ENCODE assay signal across 13 cellular contexts in the genomic region with DNA sequence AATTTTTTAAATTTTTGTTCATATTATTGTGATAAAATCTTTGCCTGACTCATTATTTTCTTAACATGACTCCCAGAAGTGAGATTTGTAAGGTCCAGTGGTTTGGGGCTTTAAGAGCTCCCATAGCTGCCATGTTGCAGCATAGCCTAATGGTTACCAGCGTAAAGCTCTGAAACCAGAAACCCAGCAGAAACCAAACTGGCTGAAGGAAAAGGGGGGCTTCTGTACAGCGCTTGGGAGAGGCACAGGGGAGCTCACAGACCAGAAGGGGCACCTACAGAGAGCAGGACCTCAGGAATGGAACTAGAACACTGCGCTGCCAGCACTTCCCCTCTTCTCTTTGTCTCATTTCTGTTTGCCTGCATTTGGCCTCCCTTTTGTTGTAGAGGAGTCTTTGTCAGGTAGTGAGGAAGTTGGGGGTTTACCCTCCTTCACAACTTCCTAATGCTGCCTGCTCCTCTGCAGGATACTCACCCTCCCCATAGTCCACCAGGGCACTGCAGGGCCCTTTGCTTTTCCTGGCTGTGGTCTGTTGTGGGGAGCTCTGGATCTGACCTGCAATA. TPM values are rescaled to one million over a fixed set of nuclear protein-coding genes. Genes with fewer than 3 reads are reported as not detected.
DNase-seq lines count a peak whose midpoint lies in the region; ATAC-seq and TF ChIP-seq lines count a peak whose summit lies in the region.
"Had no signal": no experiment of that assay in that cellular context is flagged by ENCODE, and none has a peak within 500 bp of the region (broad histone marks: within the 10 kb centered on the region; RNA-seq: fewer than 3 reads in every experiment).

No MANE protein-coding gene starts in this region.

- H2AFZ ChIP-seq in Loucy (ENCODE audit: low read length): peak overlapping the region; percentile 66
- H2AFZ ChIP-seq in neuronal stem cell (ENCODE audit: low read length): peak overlapping the region; percentile 73

- H3K18ac ChIP-seq in neuronal stem cell (ENCODE audit: low read length): no peak overlapping the region

- H3K9me3 ChIP-seq in Loucy (ENCODE audit: insufficient read depth, low read depth, low read length): no peaks in the 10 kb centered on the region
- no peaks in the 10 kb centered on the region for H3K9me3 ChIP-seq in adipocyte (ENCODE audit: control insufficient read depth, low read length)
- no peaks in the 10 kb centered on the region for H3K9me3 ChIP-seq in neuronal stem cell (replicated peaks in 1 of 2; ENCODE audit: control insufficient read depth in 2 of 2, insufficient read depth in 1 of 2, low read depth in 1 of 2, low read length in 2 of 2)
- no peaks in the 10 kb centered on the region for H3K9me3 ChIP-seq in upper lobe of left lung
- H3K9me3 ChIP-seq: A549 had no signal

- peaks cover 25% of the 10 kb centered on the region for H3K79me2 ChIP-seq in Loucy (ENCODE audit: insufficient read depth, low read length)

- DNase-seq in T-helper 2 cell treated with Interferon-gamma antibody and Interleukin-4, amounts not matched to agents 5 μg/mL and 100 μg/mL, for 36 hours (ENCODE audit: low spot score): no peak
- DNase-seq in T-helper 2 cell (no peak), adipocyte (ENCODE audit: low read depth) (peak; percentile 15), neuronal stem cell (ENCODE audit: low spot score) (no peak), upper lobe of left lung (no peak), osteocyte (ENCODE audit: extremely low spot score, unreplicated experiment) (no peak), T1000 (lab: John Stamatoyannopoulos, UW) (no peak)
- DNase-seq: amygdala, T-helper 17 cell had no signal

- H3K27me3 ChIP-seq in Loucy (ENCODE audit: insufficient read depth, low read length, poor library complexity, severe bottlenecking) (no peaks in the 10 kb centered on the region), adipocyte (replicated peaks; ENCODE audit: control insufficient read depth, insufficient read depth, low read length) (no peaks in the 10 kb centered on the region), neuronal stem cell (ENCODE audit: control insufficient read depth in 3 of 3, insufficient read depth in 3 of 3, low read depth in 1 of 3, low read length in 3 of 3) (no peaks in the 10 kb centered on the region), upper lobe of left lung (no peaks in the 10 kb centered on the region)

- H3K9me3 Mint-ChIP-seq in T-helper 2 cell treated with Interferon-gamma antibody and Interleukin-4, amounts not matched to agents 5 μg/mL and 100 μg/mL, for 36 hours: no peaks in the 10 kb centered on the region
- H3K9me3 Mint-ChIP-seq in osteocyte (ENCODE audit: unreplicated experiment): no peaks in the 10 kb centered on the region
- H3K9me3 Mint-ChIP-seq: dendritic cell treated with granulocyte-macrophage colony-stimulating factor and Interleukin-4, amounts not matched to agents 40 ng/mL and 50 ng/mL, for 4 days had no signal

- H4K8ac ChIP-seq in neuronal stem cell (ENCODE audit: low read depth, low read length): no peak overlapping the region

- H3K4me3 Mint-ChIP-seq in T-helper 2 cell treated with Interferon-gamma antibody and Interleukin-4, amounts not matched to agents 5 μg/mL and 100 μg/mL, for 36 hours: peak overlapping the region; percentile 42
- H3K4me3 Mint-ChIP-seq in osteocyte (ENCODE audit: unreplicated experiment): no peak overlapping the region
- H3K4me3 Mint-ChIP-seq: dendritic cell treated with granulocyte-macrophage colony-stimulating factor and Interleukin-4, amounts not matched to agents 40 ng/mL and 50 ng/mL, for 4 days; T-helper 17 cell had no signal

- H2BK12ac ChIP-seq in neuronal stem cell (ENCODE audit: low read length): no peak overlapping the region

- no CpG with 5 or more reads among the region's 3 CpGs for WGBS in neuronal stem cell (ENCODE audit: extremely low coverage in 2 of 2, insufficient read length in 2 of 2, insufficient replicate concordance in 1 of 2), 2 donors
- WGBS in upper lobe of left lung, 2 donors: 78 to 79% methylated on average over 3 of the region's 3 CpGs

- H3K36me3 ChIP-seq in Loucy (ENCODE audit: insufficient read depth, low read length) (no peaks in the 10 kb centered on the region; the same call in 1 of the 2 replicates), adipocyte (ENCODE audit: control insufficient read depth, insufficient read depth, low read length, severe bottlenecking) (peaks cover 5% of the 10 kb centered on the region), neuronal stem cell (replicated peaks in 1 of 2; ENCODE audit: control insufficient read depth in 2 of 2, insufficient read depth in 2 of 2, low read length in 2 of 2) (peaks cover 8 to 13% of the 10 kb centered on the region in 2 donors), upper lobe of left lung (peaks cover 0 to 4% (median 1%) of the 10 kb centered on the region in 4 donors)

- peak overlapping the region; percentile 25 for H3K4me2 ChIP-seq in Loucy (ENCODE audit: low read depth, low read length, poor library complexity, severe bottlenecking)
- H3K4me2 ChIP-seq in neuronal stem cell (ENCODE audit: insufficient read depth, low read length, poor library complexity, severe bottlenecking): no peak overlapping the region
- H3K4me2 ChIP-seq: A549 had no signal

- H2AK5ac ChIP-seq in neuronal stem cell (ENCODE audit: low read depth, low read length): no peak overlapping the region

- TF ChIP-seq POLR2A in upper lobe of left lung (IDR thresholded peaks at IDR 0.05): no peak

- no peaks in the 10 kb centered on the region for H3K9me2 ChIP-seq in Loucy (replicated peaks; ENCODE audit: low read depth, low read length)

- H3K4me1 ChIP-seq in Loucy (ENCODE audit: insufficient read depth, low read length, poor library complexity, severe bottlenecking) (peaks cover 44% of the 10 kb centered on the region), adipocyte (ENCODE audit: control insufficient read depth, insufficient read depth, low read length) (peaks cover 14% of the 10 kb centered on the region), neuronal stem cell (ENCODE audit: control insufficient read depth in 2 of 2, insufficient read depth in 1 of 2, low read depth in 1 of 2, low read length in 2 of 2) (peaks cover 3 to 4% of the 10 kb centered on the region in 2 donors), upper lobe of left lung (peaks cover 14 to 21% (median 18%) of the 10 kb centered on the region in 4 donors)

- H4K20me1 ChIP-seq in Loucy (ENCODE audit: insufficient read depth, low read length, poor library complexity, severe bottlenecking): peaks cover 20% of the 10 kb centered on the region

- no peak overlapping the region for H4K91ac ChIP-seq in neuronal stem cell (ENCODE audit: low read depth, low read length, poor library complexity)

- TF ChIP-seq CTCF in Loucy (conservative IDR thresholded peaks at IDR 0.05; ENCODE audit: low read length) (no peak), upper lobe of left lung (IDR thresholded peaks at IDR 0.05) (no peak), osteocyte (IDR thresholded peaks at IDR 0.05) (no peak)

- H3K9ac ChIP-seq in Loucy (ENCODE audit: low read depth, low read length, poor library complexity, severe bottlenecking) (peak overlapping the region; percentile 29), adipocyte (ENCODE audit: low read length) (no peak overlapping the region), neuronal stem cell (ENCODE audit: low read depth, low read length, poor library complexity) (no peak overlapping the region)

- H2BK5ac ChIP-seq in neuronal stem cell (ENCODE audit: low read length): no peak overlapping the region

- no peak overlapping the region for H3K23ac ChIP-seq in neuronal stem cell (ENCODE audit: low read depth, low read length, poor library complexity)

- no peak for ATAC-seq in upper lobe of left lung (ENCODE audit: low FRiP score in 2 of 2)
- ATAC-seq: A549, HCT116, T-helper 17 cell had no signal

- no peak overlapping the region for H3K27ac Mint-ChIP-seq in T-helper 2 cell treated with Interferon-gamma antibody and Interleukin-4, amounts not matched to agents 5 μg/mL and 100 μg/mL, for 36 hours
- H3K27ac Mint-ChIP-seq in osteocyte (ENCODE audit: unreplicated experiment): no peak overlapping the region
- H3K27ac Mint-ChIP-seq: dendritic cell treated with granulocyte-macrophage colony-stimulating factor and Interleukin-4, amounts not matched to agents 40 ng/mL and 50 ng/mL, for 4 days; T-helper 17 cell had no signal

- H3K4me3 ChIP-seq in Loucy (ENCODE audit: low read length, poor library complexity, severe bottlenecking): no peak overlapping the region
- H3K4me3 ChIP-seq in adipocyte (ENCODE audit: low read length): no peak overlapping the region
- no peak overlapping the region for H3K4me3 ChIP-seq in neuronal stem cell (ENCODE audit: low read length in 2 of 2)
- H3K4me3 ChIP-seq in upper lobe of left lung: no peak overlapping the region
- H3K4me3 ChIP-seq: A549 had no signal

- H3K27me3 Mint-ChIP-seq in T-helper 2 cell treated with Interferon-gamma antibody and Interleukin-4, amounts not matched to agents 5 μg/mL and 100 μg/mL, for 36 hours (ENCODE audit: low read depth): no peaks in the 10 kb centered on the region
- H3K27me3 Mint-ChIP-seq in osteocyte (ENCODE audit: unreplicated experiment): no peaks in the 10 kb centered on the region
- H3K27me3 Mint-ChIP-seq: dendritic cell treated with granulocyte-macrophage colony-stimulating factor and Interleukin-4, amounts not matched to agents 40 ng/mL and 50 ng/mL, for 4 days; T-helper 17 cell had no signal

- no peaks in the 10 kb centered on the region for H3F3A ChIP-seq in Loucy (ENCODE audit: low read depth)

- no peak overlapping the region for H3K27ac ChIP-seq in neuronal stem cell (replicated peaks; ENCODE audit: low read length)
- no peak overlapping the region for H3K27ac ChIP-seq in upper lobe of left lung
- H3K27ac ChIP-seq: A549 had no signal

- TF ChIP-seq EP300 in upper lobe of left lung (IDR thresholded peaks at IDR 0.05): no peak

- no peak overlapping the region for H3K4ac ChIP-seq in neuronal stem cell (ENCODE audit: low read length)

- H2BK15ac ChIP-seq in neuronal stem cell (ENCODE audit: low read length): no peak overlapping the region

- no peak overlapping the region for H3K14ac ChIP-seq in neuronal stem cell (ENCODE audit: low read length)

- H3K79me1 ChIP-seq in neuronal stem cell (ENCODE audit: low read depth, low read length): peaks cover 12% of the 10 kb centered on the region

- H3K36me3 Mint-ChIP-seq in T-helper 2 cell treated with Interferon-gamma antibody and Interleukin-4, amounts not matched to agents 5 μg/mL and 100 μg/mL, for 36 hours (ENCODE audit: low read depth): peaks cover 12% of the 10 kb centered on the region
- no peaks in the 10 kb centered on the region for H3K36me3 Mint-ChIP-seq in osteocyte (ENCODE audit: unreplicated experiment)

- no peak overlapping the region for H2BK120ac ChIP-seq in neuronal stem cell (ENCODE audit: low read depth, low read length)

- peaks cover 15% of the 10 kb centered on the region for H3K4me1 Mint-ChIP-seq in T-helper 2 cell treated with Interferon-gamma antibody and Interleukin-4, amounts not matched to agents 5 μg/mL and 100 μg/mL, for 36 hours (ENCODE audit: low read depth)
- H3K4me1 Mint-ChIP-seq in osteocyte (ENCODE audit: unreplicated experiment): peaks cover 19% of the 10 kb centered on the region

RNA-seq across cellular contexts. Expression of a gene that starts 2.6 kb away (rescaled TPM):
- polyA plus RNA-seq in neuronal stem cell (2013, experiment 1 of 2): 52.5 TPM
- 54.2 TPM for polyA plus RNA-seq in neuronal stem cell (2013, experiment 2 of 2)
- 100 to 1,000 TPM in 1 of 6 donors, 10 to 100 TPM in 5; 49.4 to 115 (median 69.6) TPM for total RNA-seq in upper lobe of left lung
- total RNA-seq in osteocyte: 59.3 and 60.3 TPM in 2 replicates

RNA-seq across cellular contexts. Expression of a gene that starts 14.4 kb away (rescaled TPM):
- 0.11 TPM for polyA plus RNA-seq in neuronal stem cell (2013, experiment 1 of 2)
- 0.10 TPM for polyA plus RNA-seq in neuronal stem cell (2013, experiment 2 of 2)
- total RNA-seq in upper lobe of left lung: 1 to 10 TPM in 1 of 6 donors, under 1 TPM in 3, not detected in 2; 0.44 to 2.9 (median 0.76) TPM
- total RNA-seq in osteocyte: 0.43 TPM in 1 of 2 replicates, not detected in the other
- total RNA-seq: T-helper 17 cell had no signal
- polyA plus RNA-seq: A549 had no signal

RNA-seq across cellular contexts. Expression of a gene that starts 37.7 kb away (rescaled TPM):
- 0.33 TPM for polyA plus RNA-seq in neuronal stem cell (2013, experiment 1 of 2)
- 0.21 TPM for polyA plus RNA-seq in neuronal stem cell (2013, experiment 2 of 2)
- total RNA-seq in upper lobe of left lung (under 1 TPM in 2 of 6 donors, not detected in 4; 0.47 to 0.69 TPM), osteocyte (0.24 and 0.40 TPM in 2 replicates)

RNA-seq across cellular contexts. Expression of a gene that starts 44.5 kb away (rescaled TPM):
- polyA plus RNA-seq in neuronal stem cell (2013, experiment 1 of 2): 9.6 TPM
- polyA plus RNA-seq in neuronal stem cell (2013, experiment 2 of 2): 8.6 TPM
- 100 to 1,000 TPM in 4 of 6 donors, 10 to 100 TPM in 2; 57.9 to 244 (median 105) TPM for total RNA-seq in upper lobe of left lung
- total RNA-seq in osteocyte: 50.8 and 54.8 TPM in 2 replicates
